8 cellular contexts compared by ENCODE assay signal in the genomic region with DNA sequence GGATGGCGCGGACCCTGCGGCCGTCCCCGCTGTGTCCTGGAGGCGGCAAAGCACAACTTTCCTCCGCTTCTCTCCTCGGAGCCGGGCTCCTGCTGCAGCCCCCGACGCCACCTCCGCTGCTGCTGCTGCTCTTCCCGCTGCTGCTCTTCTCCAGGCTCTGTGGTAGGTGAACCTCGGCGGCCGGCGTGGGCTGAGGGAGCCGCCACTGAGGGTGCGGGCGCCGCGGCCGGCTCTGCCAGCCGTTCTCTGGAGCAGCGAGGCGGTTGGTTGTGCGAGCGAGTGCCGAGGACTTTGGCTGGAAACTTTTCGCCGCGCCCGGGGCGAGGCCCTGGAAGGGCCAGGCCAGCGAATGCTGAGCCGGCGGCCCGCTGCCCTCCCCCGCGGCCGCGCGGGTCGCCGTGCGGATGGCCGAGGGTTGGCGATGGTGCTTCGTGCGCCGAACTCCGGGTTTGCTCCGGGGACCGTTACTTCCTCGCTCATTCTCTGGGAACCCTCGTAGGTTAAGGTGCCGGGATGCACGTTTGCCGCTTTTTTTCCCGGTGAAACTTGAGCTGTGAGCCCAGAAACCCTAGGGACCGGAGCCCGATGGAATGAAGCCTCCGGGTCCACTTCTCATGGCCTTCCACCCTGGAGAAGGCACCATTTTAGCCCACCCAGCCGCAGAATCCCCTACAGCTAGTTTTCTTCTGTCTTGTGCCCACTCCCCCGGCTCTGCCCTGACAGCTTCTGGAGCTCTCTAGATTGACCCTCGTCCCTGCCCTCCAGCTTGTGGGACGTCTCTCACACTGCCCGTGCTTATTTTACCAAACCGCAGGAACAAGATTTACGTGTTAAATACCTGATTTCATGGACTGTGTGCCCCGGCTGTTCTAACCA. TPM values are rescaled to one million over a fixed set of nuclear protein-coding genes. Genes with fewer than 3 reads are reported as not detected.
DNase-seq lines count a peak whose midpoint lies in the region; ATAC-seq and TF ChIP-seq lines count a peak whose summit lies in the region.

No MANE protein-coding gene starts in this region.

- peaks cover 44% of the 10 kb centered on the region for H3K27me3 Mint-ChIP-seq in activated CD8-positive, alpha-beta T cell treated with anti-CD3 and anti-CD28 coated beads for 36 hours
- peaks cover 38 to 45% of the 10 kb centered on the region in 2 donors for H3K27me3 Mint-ChIP-seq in natural killer cell treated with Interleukin-12 subunit alpha and Interleukin-12 subunit beta and Interleukin-15 and Interleukin-18, amount 100 ng/mL, for 72 hours

- intact Hi-C loops in activated CD8-positive, alpha-beta T cell treated with anti-CD3 and anti-CD28 coated beads for 36 hours (cut with micrococcal nuclease), result loop anchor here (5.0 kb wide), 1 partner anchor 465 kb away; no protein-coding TSS in a partner anchor

- POLR2A ChIA-PET in activated CD8-positive, alpha-beta T cell treated with anti-CD3 and anti-CD28 coated beads for 36 hours (lab: Charles Lee), result interaction anchor here (0.6 kb wide), 1 partner anchor 358 kb away, joined by 3 read pairs; no protein-coding TSS in a partner anchor

- H3K4me3 Mint-ChIP-seq in activated CD8-positive, alpha-beta T cell treated with anti-CD3 and anti-CD28 coated beads for 36 hours, result peak overlapping the region; percentile 83
- peak overlapping the region; percentile 95 for H3K4me3 Mint-ChIP-seq in natural killer cell treated with Interleukin-12 subunit alpha and Interleukin-12 subunit beta and Interleukin-15 and Interleukin-18, amount 100 ng/mL, for 72 hours

- peak; percentile 43 for ATAC-seq in GM19438 (IDR thresholded peaks at IDR 0.05; ENCODE audit: low read depth, unreplicated experiment)
- ATAC-seq in activated CD8-positive, alpha-beta T cell treated with anti-CD3 and anti-CD28 coated beads for 36 hours, result peak; percentile 28
- peak; percentile 50 to 54 for ATAC-seq in natural killer cell treated with Interleukin-12 subunit alpha and Interleukin-12 subunit beta and Interleukin-15 and Interleukin-18, amount 100 ng/mL, for 72 hours

- CTCF ChIA-PET in activated CD8-positive, alpha-beta T cell treated with anti-CD3 and anti-CD28 coated beads for 36 hours (lab: Charles Lee), result interaction anchor here (1.5 kb wide), 1 partner anchor 17 kb away, joined by 3 read pairs; no protein-coding TSS in a partner anchor

- no peaks in the 10 kb centered on the region for H3K36me3 Mint-ChIP-seq in activated CD8-positive, alpha-beta T cell treated with anti-CD3 and anti-CD28 coated beads for 36 hours (ENCODE audit: low read depth)
- no peaks in the 10 kb centered on the region for H3K36me3 Mint-ChIP-seq in natural killer cell treated with Interleukin-12 subunit alpha and Interleukin-12 subunit beta and Interleukin-15 and Interleukin-18, amount 100 ng/mL, for 72 hours

- DNase-seq in AG09309 (ENCODE audit: low read depth) (no peak), HPDE6-E6E7 (ENCODE audit: extremely low spot score) (peak; percentile 28), fibroblast of gingiva (ENCODE audit: low read depth) (peak; percentile 14), ureter (ENCODE audit: low spot score) (peak; percentile 46), COLO829 (ENCODE audit: low spot score) (no peak)
- DNase-seq in activated CD8-positive, alpha-beta T cell treated with anti-CD3 and anti-CD28 coated beads for 36 hours, result peak; percentile 18
- DNase-seq in natural killer cell treated with Interleukin-12 subunit alpha and Interleukin-12 subunit beta and Interleukin-15 and Interleukin-18, amount 100 ng/mL, for 72 hours (ENCODE audit: low spot score), result no peak

- TF ChIP-seq CTCF in AG09309 (IDR thresholded peaks at IDR 0.05; ENCODE audit: control insufficient read depth, insufficient read depth, low read depth, low read length, missing control alignments), result no peak
- no peak for TF ChIP-seq CTCF in activated CD8-positive, alpha-beta T cell treated with anti-CD3 and anti-CD28 coated beads for 36 hours (IDR thresholded peaks at IDR 0.05)

- peaks cover 28% of the 10 kb centered on the region for H3K4me1 Mint-ChIP-seq in activated CD8-positive, alpha-beta T cell treated with anti-CD3 and anti-CD28 coated beads for 36 hours (ENCODE audit: low read depth)
- H3K4me1 Mint-ChIP-seq in natural killer cell treated with Interleukin-12 subunit alpha and Interleukin-12 subunit beta and Interleukin-15 and Interleukin-18, amount 100 ng/mL, for 72 hours (ENCODE audit: low read depth in 2 of 2), result peaks cover 28 to 29% of the 10 kb centered on the region in 2 donors

- H3K27ac Mint-ChIP-seq in activated CD8-positive, alpha-beta T cell treated with anti-CD3 and anti-CD28 coated beads for 36 hours, result no peak overlapping the region
- H3K27ac Mint-ChIP-seq in natural killer cell treated with Interleukin-12 subunit alpha and Interleukin-12 subunit beta and Interleukin-15 and Interleukin-18, amount 100 ng/mL, for 72 hours, result peak overlapping the region; percentile 34 to 81

- H3K9me3 Mint-ChIP-seq in activated CD8-positive, alpha-beta T cell treated with anti-CD3 and anti-CD28 coated beads for 36 hours, result no peaks in the 10 kb centered on the region
- H3K9me3 Mint-ChIP-seq in natural killer cell treated with Interleukin-12 subunit alpha and Interleukin-12 subunit beta and Interleukin-15 and Interleukin-18, amount 100 ng/mL, for 72 hours, result no peaks in the 10 kb centered on the region

- peak overlapping the region; percentile 89 for H3K4me3 ChIP-seq in AG09309 (ENCODE audit: control insufficient read depth, low read depth, low read length)

RNA-seq across cellular contexts. Expression of a gene that starts 0.6 kb away (rescaled TPM):
- 1 to 10 TPM; 3.0 to 4.3 TPM for total RNA-seq in activated CD8-positive, alpha-beta T cell treated with anti-CD3 and anti-CD28 coated beads for 36 hours
- total RNA-seq in natural killer cell treated with Interleukin-12 subunit alpha and Interleukin-12 subunit beta and Interleukin-15 and Interleukin-18, amount 100 ng/mL, for 72 hours, result 1 to 10 TPM; 2.9 to 8.6 TPM
- total RNA-seq in ureter, result 19.1 TPM

Comparison
In these comparisons a context has a peak if more than half of its experiments do, and no peak if none do; other contexts are left out.
1. DNase-seq: peak in HPDE6-E6E7 (single experiment), activated CD8-positive, alpha-beta T cell treated with anti-CD3 and anti-CD28 coated beads for 36 hours (single experiment), fibroblast of gingiva (single experiment) and ureter (single experiment); none in AG09309 (single experiment), natural killer cell treated with Interleukin-12 subunit alpha and Interleukin-12 subunit beta and Interleukin-15 and Interleukin-18, amount 100 ng/mL, for 72 hours (single experiment) and COLO829 (single experiment).
2. Peak in every context shown above with its lines, with median percentiles within 50 percentile points of each other: ATAC-seq.